ENCODE assay signal across 1 cellular context in the genomic region with DNA sequence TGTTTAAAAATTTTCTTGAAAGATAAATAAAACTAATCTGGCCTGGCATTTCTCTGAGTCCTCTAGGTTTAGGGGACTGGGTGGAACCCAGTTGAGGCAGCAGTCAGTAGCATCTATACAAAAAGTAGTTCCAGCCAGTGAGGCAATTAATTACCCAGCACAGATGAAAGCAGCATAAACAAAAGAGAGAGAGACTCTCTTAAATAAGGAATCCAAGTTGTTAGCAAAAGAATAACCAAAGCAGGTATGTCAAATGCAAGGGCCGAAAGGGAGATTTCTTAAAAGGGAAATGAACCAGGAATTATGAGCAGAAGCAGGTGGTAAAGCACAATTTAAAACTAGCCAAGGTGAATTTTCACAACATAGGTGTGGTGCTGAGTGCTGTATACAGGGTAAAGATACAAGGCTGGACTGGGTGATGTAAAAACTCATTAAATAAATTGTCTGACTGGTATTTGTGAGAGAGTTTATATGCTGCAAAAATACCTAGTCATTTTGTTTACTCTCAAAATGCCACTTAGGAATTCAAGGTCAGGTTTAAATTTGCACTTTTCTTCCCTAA.
TF ChIP-seq lines count a peak whose summit lies in the region.

No MANE protein-coding gene starts in this region.

TF ChIP-seq in H1, 55 proteins besides CTCF, POLR2A, EP300 and RAD21:
- TF ChIP-seq, protein P1, sequence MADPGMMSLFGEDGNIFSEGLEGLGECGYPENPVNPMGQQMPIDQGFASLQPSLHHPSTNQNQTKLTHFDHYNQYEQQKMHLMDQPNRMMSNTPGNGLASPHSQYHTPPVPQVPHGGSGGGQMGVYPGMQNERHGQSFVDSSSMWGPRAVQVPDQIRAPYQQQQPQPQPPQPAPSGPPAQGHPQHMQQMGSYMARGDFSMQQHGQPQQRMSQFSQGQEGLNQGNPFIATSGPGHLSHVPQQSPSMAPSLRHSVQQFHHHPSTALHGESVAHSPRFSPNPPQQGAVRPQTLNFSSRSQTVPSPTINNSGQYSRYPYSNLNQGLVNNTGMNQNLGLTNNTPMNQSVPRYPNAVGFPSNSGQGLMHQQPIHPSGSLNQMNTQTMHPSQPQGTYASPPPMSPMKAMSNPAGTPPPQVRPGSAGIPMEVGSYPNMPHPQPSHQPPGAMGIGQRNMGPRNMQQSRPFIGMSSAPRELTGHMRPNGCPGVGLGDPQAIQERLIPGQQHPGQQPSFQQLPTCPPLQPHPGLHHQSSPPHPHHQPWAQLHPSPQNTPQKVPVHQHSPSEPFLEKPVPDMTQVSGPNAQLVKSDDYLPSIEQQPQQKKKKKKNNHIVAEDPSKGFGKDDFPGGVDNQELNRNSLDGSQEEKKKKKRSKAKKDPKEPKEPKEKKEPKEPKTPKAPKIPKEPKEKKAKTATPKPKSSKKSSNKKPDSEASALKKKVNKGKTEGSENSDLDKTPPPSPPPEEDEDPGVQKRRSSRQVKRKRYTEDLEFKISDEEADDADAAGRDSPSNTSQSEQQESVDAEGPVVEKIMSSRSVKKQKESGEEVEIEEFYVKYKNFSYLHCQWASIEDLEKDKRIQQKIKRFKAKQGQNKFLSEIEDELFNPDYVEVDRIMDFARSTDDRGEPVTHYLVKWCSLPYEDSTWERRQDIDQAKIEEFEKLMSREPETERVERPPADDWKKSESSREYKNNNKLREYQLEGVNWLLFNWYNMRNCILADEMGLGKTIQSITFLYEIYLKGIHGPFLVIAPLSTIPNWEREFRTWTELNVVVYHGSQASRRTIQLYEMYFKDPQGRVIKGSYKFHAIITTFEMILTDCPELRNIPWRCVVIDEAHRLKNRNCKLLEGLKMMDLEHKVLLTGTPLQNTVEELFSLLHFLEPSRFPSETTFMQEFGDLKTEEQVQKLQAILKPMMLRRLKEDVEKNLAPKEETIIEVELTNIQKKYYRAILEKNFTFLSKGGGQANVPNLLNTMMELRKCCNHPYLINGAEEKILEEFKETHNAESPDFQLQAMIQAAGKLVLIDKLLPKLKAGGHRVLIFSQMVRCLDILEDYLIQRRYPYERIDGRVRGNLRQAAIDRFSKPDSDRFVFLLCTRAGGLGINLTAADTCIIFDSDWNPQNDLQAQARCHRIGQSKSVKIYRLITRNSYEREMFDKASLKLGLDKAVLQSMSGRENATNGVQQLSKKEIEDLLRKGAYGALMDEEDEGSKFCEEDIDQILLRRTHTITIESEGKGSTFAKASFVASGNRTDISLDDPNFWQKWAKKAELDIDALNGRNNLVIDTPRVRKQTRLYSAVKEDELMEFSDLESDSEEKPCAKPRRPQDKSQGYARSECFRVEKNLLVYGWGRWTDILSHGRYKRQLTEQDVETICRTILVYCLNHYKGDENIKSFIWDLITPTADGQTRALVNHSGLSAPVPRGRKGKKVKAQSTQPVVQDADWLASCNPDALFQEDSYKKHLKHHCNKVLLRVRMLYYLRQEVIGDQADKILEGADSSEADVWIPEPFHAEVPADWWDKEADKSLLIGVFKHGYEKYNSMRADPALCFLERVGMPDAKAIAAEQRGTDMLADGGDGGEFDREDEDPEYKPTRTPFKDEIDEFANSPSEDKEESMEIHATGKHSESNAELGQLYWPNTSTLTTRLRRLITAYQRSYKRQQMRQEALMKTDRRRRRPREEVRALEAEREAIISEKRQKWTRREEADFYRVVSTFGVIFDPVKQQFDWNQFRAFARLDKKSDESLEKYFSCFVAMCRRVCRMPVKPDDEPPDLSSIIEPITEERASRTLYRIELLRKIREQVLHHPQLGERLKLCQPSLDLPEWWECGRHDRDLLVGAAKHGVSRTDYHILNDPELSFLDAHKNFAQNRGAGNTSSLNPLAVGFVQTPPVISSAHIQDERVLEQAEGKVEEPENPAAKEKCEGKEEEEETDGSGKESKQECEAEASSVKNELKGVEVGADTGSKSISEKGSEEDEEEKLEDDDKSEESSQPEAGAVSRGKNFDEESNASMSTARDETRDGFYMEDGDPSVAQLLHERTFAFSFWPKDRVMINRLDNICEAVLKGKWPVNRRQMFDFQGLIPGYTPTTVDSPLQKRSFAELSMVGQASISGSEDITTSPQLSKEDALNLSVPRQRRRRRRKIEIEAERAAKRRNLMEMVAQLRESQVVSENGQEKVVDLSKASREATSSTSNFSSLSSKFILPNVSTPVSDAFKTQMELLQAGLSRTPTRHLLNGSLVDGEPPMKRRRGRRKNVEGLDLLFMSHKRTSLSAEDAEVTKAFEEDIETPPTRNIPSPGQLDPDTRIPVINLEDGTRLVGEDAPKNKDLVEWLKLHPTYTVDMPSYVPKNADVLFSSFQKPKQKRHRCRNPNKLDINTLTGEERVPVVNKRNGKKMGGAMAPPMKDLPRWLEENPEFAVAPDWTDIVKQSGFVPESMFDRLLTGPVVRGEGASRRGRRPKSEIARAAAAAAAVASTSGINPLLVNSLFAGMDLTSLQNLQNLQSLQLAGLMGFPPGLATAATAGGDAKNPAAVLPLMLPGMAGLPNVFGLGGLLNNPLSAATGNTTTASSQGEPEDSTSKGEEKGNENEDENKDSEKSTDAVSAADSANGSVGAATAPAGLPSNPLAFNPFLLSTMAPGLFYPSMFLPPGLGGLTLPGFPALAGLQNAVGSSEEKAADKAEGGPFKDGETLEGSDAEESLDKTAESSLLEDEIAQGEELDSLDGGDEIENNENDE (IDR thresholded peaks at IDR 0.05; ENCODE audit: insufficient replicate concordance, low read length), result peak; percentile 72
- TF ChIP-seq RXRA (IDR thresholded peaks at IDR 0.05; ENCODE audit: insufficient read depth, low read depth, low read length) (no peak), CHD2 (IDR thresholded peaks at IDR 0.05; ENCODE audit: low read length) (0 out of 2 replicates have a peak, but pooled peaks have one; percentile 3), FOSL1 (IDR thresholded peaks at IDR 0.05; ENCODE audit: insufficient read depth, low read depth, low read length) (no peak), TAF7 (optimal IDR thresholded peaks at IDR 0.05; ENCODE audit: borderline replicate concordance, low read depth, low read length) (no peak), TCF12 (IDR thresholded peaks at IDR 0.05; ENCODE audit: low read depth, low read length) (no peak), SUZ12 (IDR thresholded peaks at IDR 0.05; ENCODE audit: low read length) (no peak), BCL11A (IDR thresholded peaks at IDR 0.05; ENCODE audit: low read depth in 2 of 2, low read length in 2 of 2) (no peak), NRF1 (IDR thresholded peaks at IDR 0.05; ENCODE audit: low read depth, low read length) (no peak), EZH2 (IDR thresholded peaks at IDR 0.05; ENCODE audit: low read depth, low read length, severe bottlenecking) (no peak), MAFK (IDR thresholded peaks at IDR 0.05; ENCODE audit: low read depth, low read length) (no peak), SP2 (IDR thresholded peaks at IDR 0.05; ENCODE audit: low read length) (no peak), KDM4A (IDR thresholded peaks at IDR 0.05; ENCODE audit: low read depth, low read length, severe bottlenecking) (no peak), SP1 (IDR thresholded peaks at IDR 0.05; ENCODE audit: low read depth, low read length) (0 out of 2 replicates have a peak, but pooled peaks have one; percentile 32), EGR1 (IDR thresholded peaks at IDR 0.05; ENCODE audit: borderline replicate concordance, low read depth, low read length) (no peak), GABPA (IDR thresholded peaks at IDR 0.05; ENCODE audit: borderline replicate concordance, insufficient read depth, low read length) (no peak), CEBPB (IDR thresholded peaks at IDR 0.05; ENCODE audit: low read depth, low read length) (no peak), CTBP2 (IDR thresholded peaks at IDR 0.05; ENCODE audit: borderline replicate concordance, insufficient read depth, insufficient read length, low read length) (no peak), HDAC2 (IDR thresholded peaks at IDR 0.05; ENCODE audit: borderline replicate concordance in 1 of 2, low read depth in 2 of 2, low read length in 2 of 2) (no peak), BRCA1 (IDR thresholded peaks at IDR 0.05; ENCODE audit: low read depth, low read length) (no peak), RFX5 (IDR thresholded peaks at IDR 0.05; ENCODE audit: borderline replicate concordance, low read depth, low read length) (no peak), POU5F1 (IDR thresholded peaks at IDR 0.05; ENCODE audit: low read depth, low read length) (no peak)
- TF ChIP-seq, protein P2, sequence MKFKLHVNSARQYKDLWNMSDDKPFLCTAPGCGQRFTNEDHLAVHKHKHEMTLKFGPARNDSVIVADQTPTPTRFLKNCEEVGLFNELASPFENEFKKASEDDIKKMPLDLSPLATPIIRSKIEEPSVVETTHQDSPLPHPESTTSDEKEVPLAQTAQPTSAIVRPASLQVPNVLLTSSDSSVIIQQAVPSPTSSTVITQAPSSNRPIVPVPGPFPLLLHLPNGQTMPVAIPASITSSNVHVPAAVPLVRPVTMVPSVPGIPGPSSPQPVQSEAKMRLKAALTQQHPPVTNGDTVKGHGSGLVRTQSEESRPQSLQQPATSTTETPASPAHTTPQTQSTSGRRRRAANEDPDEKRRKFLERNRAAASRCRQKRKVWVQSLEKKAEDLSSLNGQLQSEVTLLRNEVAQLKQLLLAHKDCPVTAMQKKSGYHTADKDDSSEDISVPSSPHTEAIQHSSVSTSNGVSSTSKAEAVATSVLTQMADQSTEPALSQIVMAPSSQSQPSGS (IDR thresholded peaks at IDR 0.05; ENCODE audit: low read length), result peak; percentile 90
- TF ChIP-seq, protein P3, sequence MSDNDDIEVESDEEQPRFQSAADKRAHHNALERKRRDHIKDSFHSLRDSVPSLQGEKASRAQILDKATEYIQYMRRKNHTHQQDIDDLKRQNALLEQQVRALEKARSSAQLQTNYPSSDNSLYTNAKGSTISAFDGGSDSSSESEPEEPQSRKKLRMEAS (IDR thresholded peaks at IDR 0.05), result no peak
